In genomic region chr12:111467862-111468245, GRCh38 we compare ENCODE assay signal across 19 cellular contexts.
DNase-seq lines count a peak whose midpoint lies in the region; ATAC-seq and TF ChIP-seq lines count a peak whose summit lies in the region.
"Had no signal": no experiment of that assay in that cellular context is flagged by ENCODE, and none has a peak within 500 bp of the region (broad histone marks: within the 10 kb centered on the region; RNA-seq: fewer than 3 reads in every experiment).

No MANE protein-coding gene starts in this region.

- peak overlapping the region; percentile 82 for H3K27ac Mint-ChIP-seq in osteocyte (ENCODE audit: unreplicated experiment)
- H3K27ac Mint-ChIP-seq: activated naive CD8-positive, alpha-beta T cell treated with anti-CD3 and anti-CD28 coated beads, Interleukin-2, amount 10 ng/mL, durations not matched to agents 7 days and 5 days; B cell; stimulated activated naive B cell treated with anti-CD40 and anti-IgM and Interleukin-4, amounts not matched to agents 10 μg/mL and 1 μg/mL and 100 μg/mL, for 72 hours had no signal

- no peak for ATAC-seq in HG03095 (IDR thresholded peaks at IDR 0.05; ENCODE audit: unreplicated experiment)
- no peak for ATAC-seq in HG03097 (IDR thresholded peaks at IDR 0.05; ENCODE audit: low FRiP score, unreplicated experiment)
- ATAC-seq: stimulated activated naive B cell treated with anti-CD40 and anti-IgM and Interleukin-4, amounts not matched to agents 10 μg/mL and 1 μg/mL and 100 μg/mL, for 72 hours had no signal

- H3K4me3 Mint-ChIP-seq in osteocyte (ENCODE audit: unreplicated experiment) = no peak overlapping the region
- H3K4me3 Mint-ChIP-seq: activated naive CD8-positive, alpha-beta T cell treated with anti-CD3 and anti-CD28 coated beads, Interleukin-2, amount 10 ng/mL, durations not matched to agents 7 days and 5 days; B cell; stimulated activated naive B cell treated with anti-CD40 and anti-IgM and Interleukin-4, amounts not matched to agents 10 μg/mL and 1 μg/mL and 100 μg/mL, for 72 hours had no signal

- H3K9me3 Mint-ChIP-seq in osteocyte (ENCODE audit: unreplicated experiment) = no peaks in the 10 kb centered on the region
- H3K9me3 Mint-ChIP-seq: activated naive CD8-positive, alpha-beta T cell treated with anti-CD3 and anti-CD28 coated beads, Interleukin-2, amount 10 ng/mL, durations not matched to agents 7 days and 5 days; stimulated activated naive B cell treated with anti-CD40 and anti-IgM and Interleukin-4, amounts not matched to agents 10 μg/mL and 1 μg/mL and 100 μg/mL, for 72 hours had no signal

- H3K4me1 ChIP-seq in SJSA1 (replicated peaks) = peaks cover 12% of the 10 kb centered on the region
- H3K4me1 ChIP-seq: heart right ventricle, parathyroid adenoma, SJCRH30 had no signal

- peaks cover 32% of the 10 kb centered on the region for H3K4me1 Mint-ChIP-seq in osteocyte (ENCODE audit: unreplicated experiment)

- no peak for TF ChIP-seq CTCF in osteocyte (IDR thresholded peaks at IDR 0.05)

- no peaks in the 10 kb centered on the region for H3K27me3 ChIP-seq in SJSA1 (replicated peaks)
- H3K27me3 ChIP-seq: heart right ventricle, SJCRH30 had no signal

- peak; percentile 45 for DNase-seq in EL
- no peak for DNase-seq in SJSA1 (ENCODE audit: low read depth in 1 of 2, low spot score in 2 of 2)
- DNase-seq in fibroblast of gingiva (ENCODE audit: low read depth) = peak; percentile 96
- DNase-seq in osteocyte (ENCODE audit: extremely low spot score, unreplicated experiment) = no peak
- DNase-seq in NCI-H1105 treated with DMSO at 0.1 percent for 48 hours (lab: John Stamatoyannopoulos, UW) = no peak
- DNase-seq in effector CD8-positive, alpha-beta T cell (lab: John Stamatoyannopoulos, UW) = no peak
- DNase-seq: activated naive CD8-positive, alpha-beta T cell treated with anti-CD3 and anti-CD28 coated beads, Interleukin-2, amount 10 ng/mL, durations not matched to agents 7 days and 5 days; caudate nucleus; heart right ventricle; kidney; mucosa of descending colon; NCI-H1436 treated with DMSO at 0.1 percent for 48 hours; SJCRH30; stimulated activated naive B cell treated with anti-CD40 and anti-IgM and Interleukin-4, amounts not matched to agents 10 μg/mL and 1 μg/mL and 100 μg/mL, for 72 hours; T-helper 9 cell had no signal

- peaks cover 35% of the 10 kb centered on the region for H3K36me3 ChIP-seq in SJSA1

- H3K27ac ChIP-seq in SJSA1 = peak overlapping the region; percentile 9; the same call in 1 of the 2 replicates
- H3K27ac ChIP-seq: heart right ventricle, parathyroid adenoma, SJCRH30 had no signal

- no peaks in the 10 kb centered on the region for H3K9me3 ChIP-seq in SJSA1 (replicated peaks)
- H3K9me3 ChIP-seq: heart right ventricle, mucosa of descending colon, SJCRH30 had no signal

- H3K27me3 Mint-ChIP-seq in osteocyte (ENCODE audit: unreplicated experiment) = no peaks in the 10 kb centered on the region
- H3K27me3 Mint-ChIP-seq: activated naive CD8-positive, alpha-beta T cell treated with anti-CD3 and anti-CD28 coated beads, Interleukin-2, amount 10 ng/mL, durations not matched to agents 7 days and 5 days; B cell; stimulated activated naive B cell treated with anti-CD40 and anti-IgM and Interleukin-4, amounts not matched to agents 10 μg/mL and 1 μg/mL and 100 μg/mL, for 72 hours had no signal

- no peak overlapping the region for H3K4me3 ChIP-seq in SJSA1
- H3K4me3 ChIP-seq: heart right ventricle, mucosa of descending colon, SJCRH30 had no signal

- H3K36me3 Mint-ChIP-seq in osteocyte (ENCODE audit: unreplicated experiment) = peaks cover 43% of the 10 kb centered on the region

Comparison
In these comparisons a context has a peak if more than half of its experiments do, and no peak if none do; other contexts are left out.
1. DNase-seq: peak in EL (single experiment) and fibroblast of gingiva (single experiment); none in SJSA1 (0 of 2), osteocyte (single experiment), NCI-H1105 treated with DMSO at 0.1 percent for 48 hours (single experiment) and effector CD8-positive, alpha-beta T cell (single experiment).